ENCODE assay signal across 8 cellular contexts in the genomic region with DNA sequence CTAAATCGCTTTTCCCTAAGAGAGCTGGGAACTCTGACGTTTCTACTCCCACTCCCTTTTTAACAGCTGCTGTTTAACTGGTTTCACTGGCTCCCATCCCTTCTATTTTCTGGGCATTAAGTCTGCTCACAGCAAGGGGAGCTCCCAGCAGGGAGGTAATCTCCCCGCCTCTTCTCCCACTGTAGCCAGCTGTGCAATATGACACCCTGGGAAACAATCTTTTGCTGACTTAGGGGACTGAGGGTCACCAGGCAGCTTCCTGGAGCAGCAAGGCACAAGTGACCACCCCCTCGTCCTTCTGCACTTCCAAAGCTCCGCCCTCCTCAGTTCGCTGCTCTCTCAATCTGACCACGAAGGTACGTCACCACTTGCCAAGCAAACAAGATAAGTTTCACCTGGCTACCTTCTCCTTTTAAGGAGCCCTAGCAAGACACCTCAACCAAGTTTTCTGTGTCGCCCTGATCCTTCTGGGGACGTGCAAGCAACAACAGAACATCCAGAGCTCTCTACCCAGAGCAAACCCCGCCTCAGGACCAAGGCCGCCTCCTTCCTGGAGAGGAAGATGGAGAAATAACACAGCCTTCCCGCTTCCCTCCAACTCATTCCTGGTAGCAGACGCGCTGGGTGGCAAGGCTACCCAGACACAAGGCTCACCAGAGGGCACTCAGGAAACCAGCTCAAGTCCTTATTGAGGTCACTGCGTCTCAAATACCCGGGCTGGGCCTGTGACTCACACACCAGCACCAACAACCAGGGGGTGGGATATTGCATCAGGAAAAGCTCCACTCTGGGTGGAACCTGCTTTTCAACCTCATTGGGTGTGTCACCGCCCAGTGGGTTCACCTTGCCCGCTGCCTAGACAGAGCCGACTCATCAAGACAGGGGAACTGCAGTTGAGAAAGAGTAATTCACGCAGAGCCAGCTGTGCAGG.
DNase-seq lines count a peak whose midpoint lies in the region; ATAC-seq, FAIRE-seq and TF ChIP-seq lines count a peak whose summit lies in the region.

No MANE protein-coding gene starts in this region.

- peak overlapping the region; percentile 82 for H3K9ac ChIP-seq in astrocyte (ENCODE audit: low read length)

- H3K79me2 ChIP-seq in astrocyte (ENCODE audit: insufficient read depth, low read length) = peaks cover 91% of the 10 kb centered on the region

- peak; percentile 48 for ATAC-seq in GM18868 (IDR thresholded peaks at IDR 0.05; ENCODE audit: unreplicated experiment)

- H3K27ac ChIP-seq in astrocyte (ENCODE audit: low read depth, low read length) = peak overlapping the region; percentile 95
- H3K27ac ChIP-seq in sigmoid colon = peak overlapping the region; percentile 73 to 88 (median 81)

- H3K27me3 Mint-ChIP-seq in astrocyte (ENCODE audit: low read depth, unreplicated experiment) = no peaks in the 10 kb centered on the region

- H3K36me3 ChIP-seq in astrocyte (ENCODE audit: insufficient read depth, low read length) = no peaks in the 10 kb centered on the region
- no peaks in the 10 kb centered on the region for H3K36me3 ChIP-seq in sigmoid colon

- H3K4me3 ChIP-seq in astrocyte (ENCODE audit: insufficient read depth, low read depth, low read length) (peak overlapping the region; percentile 26), sigmoid colon (no peak overlapping the region)

- H3K4me1 ChIP-seq in astrocyte (ENCODE audit: insufficient read depth, low read length) (peaks cover 67% of the 10 kb centered on the region), sigmoid colon (peaks cover 0 to 100% (median 96%) of the 10 kb centered on the region in 4 donors)

- H3K36me3 Mint-ChIP-seq in astrocyte (ENCODE audit: low read depth, unreplicated experiment) = peaks cover 10% of the 10 kb centered on the region

- no peaks in the 10 kb centered on the region for H3K9me3 Mint-ChIP-seq in astrocyte (ENCODE audit: unreplicated experiment)

- H3K4me3 Mint-ChIP-seq in astrocyte (ENCODE audit: unreplicated experiment) = peak overlapping the region; percentile 73

- TF ChIP-seq EP300 in sigmoid colon (IDR thresholded peaks at IDR 0.05) = peak in 2 of 4 donors; percentile 19 to 46

- 8 to 42% methylated on average over 21 of the region's 21 CpGs for WGBS in sigmoid colon, 2 donors

- peak overlapping the region; percentile 82 for H3K4me2 ChIP-seq in astrocyte (ENCODE audit: low read length)

- intact Hi-C loops in sigmoid colon (cut with DNase I) = no loop called here

- DNase-seq in Kasumi-1 (lab: John Stamatoyannopoulos, UW) (peak; percentile 24 to 27), SKM-1 treated with dmso at 0.1 percent for 144 hours (lab: John Stamatoyannopoulos, UW; ENCODE audit: unreplicated experiment) (peak; percentile 68), astrocyte (ENCODE audit: low read depth) (peak; percentile 95), hepatic stellate cell (ENCODE audit: low spot score) (peak; percentile 90), sigmoid colon (peak; percentile 91), foreskin melanocyte (no peak), medulla oblongata (ENCODE audit: extremely low spot score) (no peak)

- H3K27me3 ChIP-seq in astrocyte (ENCODE audit: insufficient read depth, low read length) = no peaks in the 10 kb centered on the region
- no peaks in the 10 kb centered on the region for H3K27me3 ChIP-seq in sigmoid colon

- peaks cover 39% of the 10 kb centered on the region for H4K20me1 ChIP-seq in astrocyte (ENCODE audit: insufficient read depth, low read length)

- peak overlapping the region; percentile 99 for H3K27ac Mint-ChIP-seq in astrocyte (ENCODE audit: unreplicated experiment)

- H3K9me3 ChIP-seq in astrocyte (ENCODE audit: insufficient read depth, low read depth, low read length) (no peaks in the 10 kb centered on the region), sigmoid colon (no peaks in the 10 kb centered on the region)

- H2AFZ ChIP-seq in astrocyte (ENCODE audit: low read depth, low read length) = no peak overlapping the region

- H3K4me1 Mint-ChIP-seq in astrocyte (ENCODE audit: low read depth, unreplicated experiment) = peaks cover 62% of the 10 kb centered on the region

- TF ChIP-seq POLR2A in sigmoid colon (IDR thresholded peaks at IDR 0.05) = peak in 1 of 2 donors; percentile 9

- TF ChIP-seq CTCF in astrocyte (IDR thresholded peaks at IDR 0.05; ENCODE audit: insufficient read depth, low read depth, low read length) (no peak), sigmoid colon (IDR thresholded peaks at IDR 0.05) (no peak)

- peak; percentile 93 for FAIRE-seq in astrocyte (lab: Jason Lieb, UNC)

Comparison
In these comparisons a context has a peak if more than half of its experiments do, and no peak if none do; other contexts are left out.
1. DNase-seq: peak in Kasumi-1 (2 of 2), SKM-1 treated with dmso at 0.1 percent for 144 hours (single experiment), astrocyte (single experiment), hepatic stellate cell (single experiment) and sigmoid colon (single experiment); none in foreskin melanocyte (single experiment) and medulla oblongata (single experiment).